Comparison of ENCODE assay signal across 8 cellular contexts in the genomic region with DNA sequence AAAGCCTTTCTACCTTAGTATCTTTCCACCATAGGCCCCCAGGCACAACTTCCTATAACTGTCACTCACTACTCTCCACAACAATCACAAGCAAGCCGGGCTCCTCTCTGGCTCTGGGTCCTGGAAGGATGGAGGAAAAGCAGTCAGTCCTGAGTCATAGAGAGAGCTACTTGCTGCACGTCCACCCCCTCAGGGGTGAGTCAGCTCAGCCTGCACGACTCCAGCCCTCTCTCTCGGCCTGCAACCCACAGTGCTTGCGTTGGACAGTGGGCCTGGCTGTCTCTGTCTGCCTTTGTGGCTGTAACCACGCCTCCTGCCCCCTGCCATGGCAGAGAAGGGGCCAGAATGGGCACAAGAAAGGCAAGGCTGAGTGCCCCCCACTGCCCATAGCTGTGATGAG.
DNase-seq lines count a peak whose midpoint lies in the region; ATAC-seq and TF ChIP-seq lines count a peak whose summit lies in the region.

No MANE protein-coding gene starts in this region.

- H3K36me3 ChIP-seq in Loucy (ENCODE audit: insufficient read depth, low read length), result no peaks in the 10 kb centered on the region
- H3K36me3 ChIP-seq in mesodermal cell (ENCODE audit: control insufficient read depth, insufficient read depth, low read length), result no peaks in the 10 kb centered on the region
- H3K36me3 ChIP-seq in MM.1S (replicated peaks; ENCODE audit: insufficient read depth, low read length), result no peaks in the 10 kb centered on the region

- H3K9me2 ChIP-seq in Loucy (replicated peaks; ENCODE audit: low read depth, low read length) (no peaks in the 10 kb centered on the region), MM.1S (replicated peaks; ENCODE audit: insufficient read depth, low read length) (no peaks in the 10 kb centered on the region)

- H3K79me2 ChIP-seq in Loucy (ENCODE audit: insufficient read depth, low read length) (no peaks in the 10 kb centered on the region), MM.1S (ENCODE audit: low read length) (no peaks in the 10 kb centered on the region)

- H3K27ac ChIP-seq in mesodermal cell (ENCODE audit: low read depth, low read length, severe bottlenecking) (peak overlapping the region; percentile 83), MM.1S (ENCODE audit: low read length) (no peak overlapping the region)

- H3K4me3 ChIP-seq in Loucy (ENCODE audit: low read length, poor library complexity, severe bottlenecking) (no peak overlapping the region), mesodermal cell (ENCODE audit: extremely low read depth, insufficient read depth, low read length, poor library complexity, severe bottlenecking) (no peak overlapping the region), MM.1S (ENCODE audit: low read length) (no peak overlapping the region)

- H3F3A ChIP-seq in Loucy (ENCODE audit: low read depth), result no peaks in the 10 kb centered on the region
- no peaks in the 10 kb centered on the region for H3F3A ChIP-seq in MM.1S (ENCODE audit: insufficient read depth, low read length)

- TF ChIP-seq CTCF in Loucy (conservative IDR thresholded peaks at IDR 0.05; ENCODE audit: low read length) (no peak), MM.1S (IDR thresholded peaks at IDR 0.05; ENCODE audit: low read length) (no peak)

- H3K9ac ChIP-seq in Loucy (ENCODE audit: low read depth, low read length, poor library complexity, severe bottlenecking) (no peak overlapping the region), MM.1S (ENCODE audit: low read length) (no peak overlapping the region)

- no peaks in the 10 kb centered on the region for H3K27me3 ChIP-seq in Loucy (ENCODE audit: insufficient read depth, low read length, poor library complexity, severe bottlenecking)
- H3K27me3 ChIP-seq in MM.1S (replicated peaks; ENCODE audit: insufficient read depth, low read length), result peaks cover 14% of the 10 kb centered on the region

- no peaks in the 10 kb centered on the region for H3K9me3 ChIP-seq in Loucy (ENCODE audit: insufficient read depth, low read depth, low read length)
- H3K9me3 ChIP-seq in mesodermal cell (ENCODE audit: control insufficient read depth, low read length), result no peaks in the 10 kb centered on the region
- H3K9me3 ChIP-seq in MM.1S (replicated peaks; ENCODE audit: insufficient read depth, low read length), result no peaks in the 10 kb centered on the region

- ATAC-seq in HG03025 (IDR thresholded peaks at IDR 0.05; ENCODE audit: low FRiP score, unreplicated experiment), result no peak
- ATAC-seq in GM18870 (IDR thresholded peaks at IDR 0.05; ENCODE audit: unreplicated experiment), result no peak

- DNase-seq in AG08395 (ENCODE audit: low spot score) (peak; percentile 99), dermis microvascular lymphatic vessel endothelial cell (ENCODE audit: low read depth in 2 of 2) (peak; percentile 35 to 96), MM.1S (no peak), NCI-H524 (lab: John Stamatoyannopoulos, UW) (no peak)

- no peaks in the 10 kb centered on the region for H4K20me1 ChIP-seq in Loucy (ENCODE audit: insufficient read depth, low read length, poor library complexity, severe bottlenecking)
- H4K20me1 ChIP-seq in MM.1S (ENCODE audit: insufficient read depth, low read length), result no peaks in the 10 kb centered on the region

- H3K4me2 ChIP-seq in Loucy (ENCODE audit: low read depth, low read length, poor library complexity, severe bottlenecking) (no peak overlapping the region), MM.1S (ENCODE audit: low read depth, low read length) (no peak overlapping the region)

- WGBS in mesodermal cell (ENCODE audit: insufficient coverage in 2 of 2), 2 experiments, result 33 to 37% methylated on average over 4 to 5 of the region's 6 CpGs

- H3K4me1 ChIP-seq in Loucy (ENCODE audit: insufficient read depth, low read length, poor library complexity, severe bottlenecking) (peaks cover 39% of the 10 kb centered on the region), mesodermal cell (ENCODE audit: control insufficient read depth, insufficient read depth, low read length, poor library complexity, severe bottlenecking) (peaks cover 23% of the 10 kb centered on the region), MM.1S (ENCODE audit: low read length) (peaks cover 8% of the 10 kb centered on the region; the same call in 1 of the 2 replicates)

- peak overlapping the region; percentile 37; the same call in 1 of the 2 replicates for H2AFZ ChIP-seq in Loucy (ENCODE audit: low read length)
- H2AFZ ChIP-seq in MM.1S (ENCODE audit: low read length), result no peak overlapping the region

Comparison
In these comparisons a context has a peak if more than half of its experiments do, and no peak if none do; other contexts are left out.
1. DNase-seq: peak in AG08395 (single experiment) and dermis microvascular lymphatic vessel endothelial cell (2 of 2); none in MM.1S (single experiment) and NCI-H524 (0 of 2).